Comparison of ENCODE assay signal across 8 cellular contexts in the genomic region with DNA sequence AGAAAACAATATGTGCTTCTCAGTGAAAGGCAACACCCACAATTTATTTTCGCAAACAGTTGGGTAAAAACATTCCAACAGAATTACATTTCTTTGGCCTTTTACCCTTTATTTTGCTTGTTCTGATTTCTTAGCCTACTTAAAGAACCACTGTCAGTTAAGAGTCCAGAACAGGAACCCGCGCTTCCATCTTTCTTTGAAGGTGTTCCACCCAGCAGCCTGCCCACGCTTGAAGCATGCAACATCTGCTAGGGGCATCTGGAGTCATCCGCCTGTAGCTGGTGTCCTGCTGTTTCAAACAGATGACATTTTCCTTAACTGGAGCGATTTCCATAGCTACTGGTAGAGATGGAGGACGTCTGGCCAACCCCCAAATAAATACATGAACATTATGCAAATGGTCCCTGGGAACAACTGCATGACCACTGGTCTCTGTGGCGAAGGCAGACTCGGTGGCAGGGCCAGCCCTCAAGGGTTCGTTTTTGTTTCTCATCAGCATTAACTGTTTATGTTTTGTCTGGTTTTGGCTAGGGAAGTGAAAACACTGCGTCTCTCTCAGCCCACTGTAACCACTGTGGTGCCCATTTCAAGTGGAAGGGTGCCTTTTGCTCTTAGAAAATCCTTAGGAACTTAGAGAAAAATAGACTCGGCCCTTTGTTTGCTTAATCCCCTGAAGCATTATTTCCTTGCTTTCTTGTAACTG. TPM values are rescaled to one million over a fixed set of nuclear protein-coding genes. Genes with fewer than 3 reads are reported as not detected.
A peak's percentile ranks its signal among the peaks of the same experiment; 100 is the strongest.
DNase-seq lines count a peak whose midpoint lies in the region; ATAC-seq, FAIRE-seq and TF ChIP-seq lines count a peak whose summit lies in the region.

No MANE protein-coding gene starts in this region.

- peak overlapping the region; percentile 37; the same call in 1 of the 2 replicates for H3K27ac ChIP-seq in RWPE1

- peak overlapping the region in 2 of 3 experiments; percentile 20 to 25 for H3K27ac Mint-ChIP-seq in nephron
- H3K27ac Mint-ChIP-seq in activated T-helper 1 cell treated with anti-CD3 and anti-CD28 coated beads, Interleukin-12 subunit alpha, Interleukin-12 subunit beta, Interleukin-2, Interleukin-4 antibody, amounts not matched to agents 30 ng/mL and 10 ng/mL and 1 ng/mL, durations not matched to agents 14 hours and 24 hours and 36 hours, result no peak overlapping the region

- H3K4me1 Mint-ChIP-seq in nephron, result peaks cover 33% of the 10 kb centered on the region
- H3K4me1 Mint-ChIP-seq in activated T-helper 1 cell treated with anti-CD3 and anti-CD28 coated beads, Interleukin-12 subunit alpha, Interleukin-12 subunit beta, Interleukin-2, Interleukin-4 antibody, amounts not matched to agents 30 ng/mL and 10 ng/mL and 1 ng/mL, durations not matched to agents 14 hours and 24 hours and 36 hours (ENCODE audit: low read depth), result peaks cover 12% of the 10 kb centered on the region

- peaks cover 74% of the 10 kb centered on the region for H3K36me3 Mint-ChIP-seq in nephron (ENCODE audit: low read depth)
- no peaks in the 10 kb centered on the region for H3K36me3 Mint-ChIP-seq in activated T-helper 1 cell treated with anti-CD3 and anti-CD28 coated beads, Interleukin-12 subunit alpha, Interleukin-12 subunit beta, Interleukin-2, Interleukin-4 antibody, amounts not matched to agents 30 ng/mL and 10 ng/mL and 1 ng/mL, durations not matched to agents 14 hours and 24 hours and 36 hours (ENCODE audit: low read depth)

- DNase-seq in RWPE1 (ENCODE audit: low spot score) (no peak), SKM-1 (lab: John Stamatoyannopoulos, UW; ENCODE audit: unreplicated experiment) (no peak), frontal cortex (ENCODE audit: low spot score in 2 of 2) (no peak)
- no peak for DNase-seq in activated T-helper 1 cell treated with anti-CD3 and anti-CD28 coated beads, Interleukin-12 subunit alpha, Interleukin-12 subunit beta, Interleukin-2, Interleukin-4 antibody, amounts not matched to agents 30 ng/mL and 10 ng/mL and 1 ng/mL, durations not matched to agents 14 hours and 24 hours and 36 hours (ENCODE audit: low spot score)

- peaks cover 3% of the 10 kb centered on the region for H3K27me3 Mint-ChIP-seq in nephron (ENCODE audit: low read depth)
- H3K27me3 Mint-ChIP-seq in activated T-helper 1 cell treated with anti-CD3 and anti-CD28 coated beads, Interleukin-12 subunit alpha, Interleukin-12 subunit beta, Interleukin-2, Interleukin-4 antibody, amounts not matched to agents 30 ng/mL and 10 ng/mL and 1 ng/mL, durations not matched to agents 14 hours and 24 hours and 36 hours (ENCODE audit: insufficient read depth), result peaks cover 8% of the 10 kb centered on the region

- ATAC-seq in GM18520 (IDR thresholded peaks at IDR 0.05; ENCODE audit: unreplicated experiment), result peak; percentile 81
- peak; percentile 81 for ATAC-seq in HG02623 (IDR thresholded peaks at IDR 0.05; ENCODE audit: unreplicated experiment)
- no peak for ATAC-seq in HG02678 (IDR thresholded peaks at IDR 0.05; ENCODE audit: unreplicated experiment)

- H3K9me3 Mint-ChIP-seq in nephron, result peaks cover 2% of the 10 kb centered on the region
- peaks cover 4% of the 10 kb centered on the region for H3K9me3 Mint-ChIP-seq in activated T-helper 1 cell treated with anti-CD3 and anti-CD28 coated beads, Interleukin-12 subunit alpha, Interleukin-12 subunit beta, Interleukin-2, Interleukin-4 antibody, amounts not matched to agents 30 ng/mL and 10 ng/mL and 1 ng/mL, durations not matched to agents 14 hours and 24 hours and 36 hours

- CTCF ChIA-PET in RWPE1 (lab: Yijun Ruan, JAX), result no interaction called here

- intact Hi-C loops in activated T-helper 1 cell treated with anti-CD3 and anti-CD28 coated beads, Interleukin-12 subunit alpha, Interleukin-12 subunit beta, Interleukin-2, Interleukin-4 antibody, amounts not matched to agents 30 ng/mL and 10 ng/mL and 1 ng/mL, durations not matched to agents 14 hours and 24 hours and 36 hours (cut with micrococcal nuclease), result loop anchor here (1.0 kb wide), 1 partner anchor 84 kb away; no protein-coding TSS in a partner anchor

- TF ChIP-seq CTCF in RWPE1 (conservative IDR thresholded peaks at IDR 0.05; ENCODE audit: low read depth) (no peak), nephron (IDR thresholded peaks at IDR 0.05; ENCODE audit: unreplicated experiment in 3 of 3) (no peak)

- POLR2A ChIA-PET in RWPE1 (lab: Yijun Ruan, JAX; ENCODE audit: low non-redundant PET), result no interaction called here

- no peak for FAIRE-seq in frontal cortex (lab: Jason Lieb, UNC)

- H3K4me3 Mint-ChIP-seq in nephron, result no peak overlapping the region
- no peak overlapping the region for H3K4me3 Mint-ChIP-seq in activated T-helper 1 cell treated with anti-CD3 and anti-CD28 coated beads, Interleukin-12 subunit alpha, Interleukin-12 subunit beta, Interleukin-2, Interleukin-4 antibody, amounts not matched to agents 30 ng/mL and 10 ng/mL and 1 ng/mL, durations not matched to agents 14 hours and 24 hours and 36 hours

RNA-seq across cellular contexts. Expression of gene LAMA4, which starts 51.6 kb away (rescaled TPM):
- total RNA-seq in frontal cortex, result 24.1 TPM
- not detected in 2 replicates for total RNA-seq in activated T-helper 1 cell treated with anti-CD3 and anti-CD28 coated beads, Interleukin-12 subunit alpha, Interleukin-12 subunit beta, Interleukin-2, Interleukin-4 antibody, amounts not matched to agents 30 ng/mL and 10 ng/mL and 1 ng/mL, durations not matched to agents 14 hours and 24 hours and 36 hours

Comparison
In these comparisons a context has a peak if more than half of its experiments do, and no peak if none do; other contexts are left out.
1. RNA of gene LAMA4, which starts 51.6 kb away (total RNA-seq): 24.1 TPM in frontal cortex (single experiment); not detected in activated T-helper 1 cell treated with anti-CD3 and anti-CD28 coated beads, Interleukin-12 subunit alpha, Interleukin-12 subunit beta, Interleukin-2, Interleukin-4 antibody, amounts not matched to agents 30 ng/mL and 10 ng/mL and 1 ng/mL, durations not matched to agents 14 hours and 24 hours and 36 hours; every median in the first group is over 10 times any median in the second.